In the genomic region with DNA sequence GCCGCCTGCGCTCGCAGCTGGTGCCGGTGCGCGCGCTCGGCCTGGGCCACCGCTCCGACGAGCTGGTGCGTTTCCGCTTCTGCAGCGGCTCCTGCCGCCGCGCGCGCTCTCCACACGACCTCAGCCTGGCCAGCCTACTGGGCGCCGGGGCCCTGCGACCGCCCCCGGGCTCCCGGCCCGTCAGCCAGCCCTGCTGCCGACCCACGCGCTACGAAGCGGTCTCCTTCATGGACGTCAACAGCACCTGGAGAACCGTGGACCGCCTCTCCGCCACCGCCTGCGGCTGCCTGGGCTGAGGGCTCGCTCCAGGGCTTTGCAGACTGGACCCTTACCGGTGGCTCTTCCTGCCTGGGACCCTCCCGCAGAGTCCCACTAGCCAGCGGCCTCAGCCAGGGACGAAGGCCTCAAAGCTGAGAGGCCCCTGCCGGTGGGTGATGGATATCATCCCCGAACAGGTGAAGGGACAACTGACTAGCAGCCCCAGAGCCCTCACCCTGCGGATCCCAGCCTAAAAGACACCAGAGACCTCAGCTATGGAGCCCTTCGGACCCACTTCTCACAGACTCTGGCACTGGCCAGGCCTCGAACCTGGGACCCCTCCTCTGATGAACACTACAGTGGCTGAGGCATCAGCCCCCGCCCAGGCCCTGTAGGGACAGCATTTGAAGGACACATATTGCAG, we compare ENCODE assay signal across 6 cellular contexts. TPM values are rescaled to one million over a fixed set of nuclear protein-coding genes. Genes with fewer than 3 reads are reported as not detected.
A peak's percentile ranks its signal among the peaks of the same experiment; 100 is the strongest.
DNase-seq lines count a peak whose midpoint lies in the region; ATAC-seq, FAIRE-seq and TF ChIP-seq lines count a peak whose summit lies in the region.

No MANE protein-coding gene starts in this region.

- H3K27me3 ChIP-seq in dorsolateral prefrontal cortex: peaks cover 0 to 9% (median 0%) of the 10 kb centered on the region in 45 donors

- H3K4me3 Mint-ChIP-seq in activated T-cell treated with anti-CD3 and anti-CD28 coated beads, Interleukin-2, amount 50 U/mL, for 4 hours: peak overlapping the region; percentile 67
- peak overlapping the region; percentile 66 for H3K4me3 Mint-ChIP-seq in osteocyte (ENCODE audit: unreplicated experiment)

- H3K36me3 Mint-ChIP-seq in activated T-cell treated with anti-CD3 and anti-CD28 coated beads, Interleukin-2, amount 50 U/mL, for 4 hours (ENCODE audit: insufficient read depth): peaks cover 11% of the 10 kb centered on the region
- no peaks in the 10 kb centered on the region for H3K36me3 Mint-ChIP-seq in osteocyte (ENCODE audit: unreplicated experiment)

- no peak for DNase-seq in activated T-cell treated with anti-CD3 and anti-CD28 coated beads, Interleukin-2, amount 50 U/mL, for 4 hours
- DNase-seq in activated T-cell treated with anti-CD3 and anti-CD28 coated beads for 4 hours: no peak
- DNase-seq in dorsolateral prefrontal cortex: peak in 4 of 10 donors; percentile 49 to 68 (median 56)
- no peak for DNase-seq in osteocyte (ENCODE audit: extremely low spot score, unreplicated experiment)
- no peak for DNase-seq in H54 (ENCODE audit: insufficient read length, low spot score)
- DNase-seq in GF-D8 (lab: John Stamatoyannopoulos, UW): no peak

- no peaks in the 10 kb centered on the region for H3K9me3 Mint-ChIP-seq in activated T-cell treated with anti-CD3 and anti-CD28 coated beads, Interleukin-2, amount 50 U/mL, for 4 hours
- H3K9me3 Mint-ChIP-seq in osteocyte (ENCODE audit: unreplicated experiment): no peaks in the 10 kb centered on the region

- no peak overlapping the region for H3K27ac Mint-ChIP-seq in osteocyte (ENCODE audit: unreplicated experiment)

- peak overlapping the region; percentile 20 to 73 (median 56) for H3K4me3 ChIP-seq in dorsolateral prefrontal cortex

- H3K27me3 Mint-ChIP-seq in activated T-cell treated with anti-CD3 and anti-CD28 coated beads, Interleukin-2, amount 50 U/mL, for 4 hours (ENCODE audit: low read depth): peaks cover 37% of the 10 kb centered on the region
- peaks cover 3% of the 10 kb centered on the region for H3K27me3 Mint-ChIP-seq in osteocyte (ENCODE audit: unreplicated experiment)

- H3K27ac ChIP-seq in dorsolateral prefrontal cortex: peak overlapping the region in 51 of 59 donors; percentile 1 to 87 (median 68)

- peaks cover 12% of the 10 kb centered on the region for H3K4me1 Mint-ChIP-seq in activated T-cell treated with anti-CD3 and anti-CD28 coated beads, Interleukin-2, amount 50 U/mL, for 4 hours (ENCODE audit: low read depth)
- H3K4me1 Mint-ChIP-seq in osteocyte (ENCODE audit: unreplicated experiment): peaks cover 20% of the 10 kb centered on the region

- TF ChIP-seq POLR2A in H54 (IDR thresholded peaks at IDR 0.05; ENCODE audit: low read depth, low read length): no peak

- no peak for FAIRE-seq in H54 (lab: Jason Lieb, UNC)

- peak in 15 of 56 donors; percentile 2 to 39 (median 16) for TF ChIP-seq CTCF in dorsolateral prefrontal cortex (IDR thresholded peaks at IDR 0.05 in 54 of 56, conservative IDR thresholded peaks at IDR 0.05 in 2 of 56; ENCODE audit: low read depth in 1 of 56, partially characterized antibody in 56 of 56)
- TF ChIP-seq CTCF in osteocyte (IDR thresholded peaks at IDR 0.05): no peak

- intact Hi-C loops in dorsolateral prefrontal cortex (cut with DNase I): loop anchor here (2.0 to 10.0 kb wide), 4 partner anchors 282 to 712 kb away; a partner anchor contains a TSS

- ATAC-seq in activated T-cell treated with anti-CD3 and anti-CD28 coated beads, Interleukin-2, amount 50 U/mL, for 4 hours: peak; percentile 27 to 59

RNA-seq across cellular contexts. Expression of a gene that starts 3.0 kb away (rescaled TPM):
- total RNA-seq in activated T-cell treated with anti-CD3 and anti-CD28 coated beads, Interleukin-2, amount 50 U/mL, for 4 hours: under 1 TPM; 0.33 to 0.45 (median 0.40) TPM
- total RNA-seq in dorsolateral prefrontal cortex (1 to 10 TPM in 86 of 120 experiments, under 1 TPM in 30, not detected in 4; 0.28 to 6.5 (median 1.4) TPM), osteocyte (0.81 and 1.1 TPM in 2 replicates)

RNA-seq across cellular contexts. Expression of a gene that starts 10.1 kb away (rescaled TPM):
- total RNA-seq in activated T-cell treated with anti-CD3 and anti-CD28 coated beads, Interleukin-2, amount 50 U/mL, for 4 hours: 10 to 100 TPM; 27.5 to 31.9 (median 28.2) TPM
- 100 to 1,000 TPM in 51 of 120 experiments, 10 to 100 TPM in 69; 48.0 to 243 (median 94.5) TPM for total RNA-seq in dorsolateral prefrontal cortex
- total RNA-seq in osteocyte: 37.6 and 40.8 TPM in 2 replicates

RNA-seq across cellular contexts. Expression of a gene that starts 33.2 kb away (rescaled TPM):
- total RNA-seq in activated T-cell treated with anti-CD3 and anti-CD28 coated beads, Interleukin-2, amount 50 U/mL, for 4 hours: 100 to 1,000 TPM; 128 to 151 (median 145) TPM
- total RNA-seq in dorsolateral prefrontal cortex: 10 to 100 TPM; 12.0 to 31.1 (median 20.7) TPM
- total RNA-seq in osteocyte: 21.7 and 22.4 TPM in 2 replicates

RNA-seq across cellular contexts. Expression of a gene that starts 38.1 kb away (rescaled TPM):
- total RNA-seq in activated T-cell treated with anti-CD3 and anti-CD28 coated beads, Interleukin-2, amount 50 U/mL, for 4 hours: 100 to 1,000 TPM; 202 to 210 (median 209) TPM
- total RNA-seq in dorsolateral prefrontal cortex (100 to 1,000 TPM; 112 to 276 (median 202) TPM), osteocyte (128 and 130 TPM in 2 replicates)

RNA-seq across cellular contexts. Expression of a gene that starts 42.4 kb away (rescaled TPM):
- 10 to 100 TPM; 32.1 to 35.1 (median 33.7) TPM for total RNA-seq in activated T-cell treated with anti-CD3 and anti-CD28 coated beads, Interleukin-2, amount 50 U/mL, for 4 hours
- 10 to 100 TPM; 33.5 to 97.8 (median 48.8) TPM for total RNA-seq in dorsolateral prefrontal cortex
- 62.8 and 65.5 TPM in 2 replicates for total RNA-seq in osteocyte
